ENCODE assay signal across 8 cellular contexts in genomic region chr6:99520855-99521556, GRCh38. TPM values are rescaled to one million over a fixed set of nuclear protein-coding genes. Genes with fewer than 3 reads are reported as not detected.
A peak's percentile ranks its signal among the peaks of the same experiment; 100 is the strongest.
DNase-seq lines count a peak whose midpoint lies in the region; TF ChIP-seq lines count a peak whose summit lies in the region.

No MANE protein-coding gene starts in this region.

- peak overlapping the region; percentile 66 for H2BK5ac ChIP-seq in H9 (ENCODE audit: insufficient read length, low read length)

- H4K5ac ChIP-seq in H9 (ENCODE audit: insufficient read length, low read depth, low read length): peak overlapping the region; percentile 36

- H3K36me3 Mint-ChIP-seq in H9 (ENCODE audit: insufficient read depth in 1 of 3, low read depth in 3 of 3): peaks cover 0 to 7% (median 0%) of the 10 kb centered on the region in 3 experiments; a peak in 5 of 7 replicates
- no peaks in the 10 kb centered on the region for H3K36me3 Mint-ChIP-seq in nephron progenitor cell (ENCODE audit: low read depth)

- H3T11ph ChIP-seq in H9 (ENCODE audit: low read length): no peak overlapping the region

- H3K9me3 Mint-ChIP-seq in H9: no peaks in the 10 kb centered on the region
- no peaks in the 10 kb centered on the region for H3K9me3 Mint-ChIP-seq in nephron progenitor cell

- peak overlapping the region; percentile 97 for H3K14ac ChIP-seq in H9 (ENCODE audit: insufficient read depth, low read length)

- no peaks in the 10 kb centered on the region for H3K9me3 ChIP-seq in H9 (ENCODE audit: control insufficient read depth, low read depth, low read length)

- H3K4me3 ChIP-seq in fibroblast of pulmonary artery (replicated peaks; ENCODE audit: low read depth, low read length): peak overlapping the region; percentile 83

- H3K27ac Mint-ChIP-seq in H9 (peak overlapping the region; percentile 99 to 100 (median 99)), nephron progenitor cell (peak overlapping the region; percentile 99)

- no peak overlapping the region for H3K23ac ChIP-seq in H9 (ENCODE audit: insufficient read length, low read depth, low read length)

- H3K23me2 ChIP-seq in H9 (ENCODE audit: insufficient read length, low read depth, low read length, poor library complexity, severe bottlenecking): no peaks in the 10 kb centered on the region

- peaks cover 5 to 10% of the 10 kb centered on the region in 2 experiments for H3K4me1 Mint-ChIP-seq in H9
- H3K4me1 Mint-ChIP-seq in nephron progenitor cell: peaks cover 15% of the 10 kb centered on the region

- no peaks in the 10 kb centered on the region for H3K79me2 ChIP-seq in H9 (ENCODE audit: insufficient read depth, low read length)

- H3K4me1 ChIP-seq in H9 (ENCODE audit: insufficient read depth, low read length): no peaks in the 10 kb centered on the region

- no peak overlapping the region for H2AK5ac ChIP-seq in H9 (ENCODE audit: insufficient read length, low read length)

- no peaks in the 10 kb centered on the region for H4K20me1 ChIP-seq in H9 (ENCODE audit: control insufficient read depth, insufficient read depth, insufficient read length)

- H2BK12ac ChIP-seq in H9 (ENCODE audit: insufficient read length, low read depth, low read length): peak overlapping the region; percentile 64

- H4K91ac ChIP-seq in H9 (ENCODE audit: insufficient read length, low read depth, low read length): peak overlapping the region; percentile 22

- H3K27me3 Mint-ChIP-seq in H9 (ENCODE audit: low read depth) (no peaks in the 10 kb centered on the region), nephron progenitor cell (ENCODE audit: low read depth, poor library complexity) (peaks cover 3% of the 10 kb centered on the region)

- H2AFZ ChIP-seq in H9 (ENCODE audit: low read length): peak overlapping the region; percentile 92

- TF ChIP-seq CTCF in H9 (conservative IDR thresholded peaks at IDR 0.05) (peak; percentile 76), fibroblast of pulmonary artery (IDR thresholded peaks at IDR 0.05; ENCODE audit: low read length, missing control alignments) (peak; percentile 75), nephron progenitor cell (IDR thresholded peaks at IDR 0.05) (peak; percentile 82)

- peak overlapping the region; percentile 96 to 99 for H3K4me3 Mint-ChIP-seq in H9
- peak overlapping the region; percentile 99 for H3K4me3 Mint-ChIP-seq in nephron progenitor cell

- peak overlapping the region; percentile 22 for H3K56ac ChIP-seq in H9 (ENCODE audit: insufficient read length, low read depth, low read length)

- H3K27me3 ChIP-seq in H9 (ENCODE audit: insufficient read depth, low read length): no peaks in the 10 kb centered on the region

- H3K18ac ChIP-seq in H9 (ENCODE audit: insufficient read length, low read depth, low read length): peak overlapping the region; percentile 98

- H2BK15ac ChIP-seq in H9 (ENCODE audit: low read depth, low read length): no peak overlapping the region

- H3K27ac ChIP-seq in H9 (ENCODE audit: insufficient read length, low read depth, low read length): peak overlapping the region; percentile 59

- H3K79me1 ChIP-seq in H9 (ENCODE audit: insufficient read depth, low read depth, low read length, poor library complexity, severe bottlenecking): peaks cover 3% of the 10 kb centered on the region

- H4K8ac ChIP-seq in H9 (replicated peaks; ENCODE audit: insufficient read length, low read depth, low read length): no peak overlapping the region

- DNase-seq in GM03348 (ENCODE audit: low spot score): peak; percentile 94
- DNase-seq in H9: peak; percentile 88
- peak; percentile 78 for DNase-seq in M059J (ENCODE audit: low read depth)
- peak; percentile 76 to 88 for DNase-seq in SHP77 (lab: John Stamatoyannopoulos, UW)
- peak; percentile 87 for DNase-seq in activated effector memory CD4-positive, alpha-beta T cell treated with anti-CD3 and anti-CD28 coated beads, Interleukin-2, amount 50 U/mL, for 16 hours
- peak; percentile 83 for DNase-seq in fibroblast of pulmonary artery (ENCODE audit: low read depth)
- DNase-seq in nephron progenitor cell: peak; percentile 84
- peak; percentile 78 for DNase-seq in stromal cell of bone marrow (ENCODE audit: low read depth)

- H3K4me2 ChIP-seq in H9 (ENCODE audit: insufficient read depth, insufficient read length, low read length): peak overlapping the region; percentile 77

- peak overlapping the region; percentile 82 for H2BK120ac ChIP-seq in H9 (ENCODE audit: low read depth, low read length, poor library complexity, severe bottlenecking)

- no CpG with 5 or more reads among the region's 45 CpGs for WGBS in H9 (ENCODE audit: extremely low coverage, insufficient read length, low lambda C conversion rate)

- no peak overlapping the region for H2BK20ac ChIP-seq in H9 (ENCODE audit: low read depth, low read length, poor library complexity, severe bottlenecking)

- H3K4ac ChIP-seq in H9 (ENCODE audit: low read depth, low read length): no peak overlapping the region; the same call in 1 of the 2 replicates

- H3K9ac ChIP-seq in H9 (ENCODE audit: extremely low read depth, insufficient read length, low read length): peak overlapping the region; percentile 92

RNA-seq across cellular contexts. Expression of gene USP45, which starts 5.8 kb away (rescaled TPM):
- total RNA-seq in H9 (2021): 15.9 and 17.0 TPM in 2 replicates
- 4.6 and 7.7 TPM in 2 replicates for total RNA-seq in M059J (2014; rRNA removed; shearing (Covaris generic))

RNA-seq across cellular contexts. Expression of gene CCNC, which starts 47.5 kb away (rescaled TPM):
- 109 and 112 TPM in 2 replicates for total RNA-seq in H9 (2021)
- total RNA-seq in M059J (2014; rRNA removed; shearing (Covaris generic)): 86.0 and 103 TPM in 2 replicates

Comparison
In these comparisons a context has a peak if more than half of its experiments do, and no peak if none do; other contexts are left out.
1. Peak in every context shown above with its lines: DNase-seq, H3K4me3 ChIP-seq and H3K27ac ChIP-seq.